Comparison of ENCODE assay signal across 24 cellular contexts in the genomic region with DNA sequence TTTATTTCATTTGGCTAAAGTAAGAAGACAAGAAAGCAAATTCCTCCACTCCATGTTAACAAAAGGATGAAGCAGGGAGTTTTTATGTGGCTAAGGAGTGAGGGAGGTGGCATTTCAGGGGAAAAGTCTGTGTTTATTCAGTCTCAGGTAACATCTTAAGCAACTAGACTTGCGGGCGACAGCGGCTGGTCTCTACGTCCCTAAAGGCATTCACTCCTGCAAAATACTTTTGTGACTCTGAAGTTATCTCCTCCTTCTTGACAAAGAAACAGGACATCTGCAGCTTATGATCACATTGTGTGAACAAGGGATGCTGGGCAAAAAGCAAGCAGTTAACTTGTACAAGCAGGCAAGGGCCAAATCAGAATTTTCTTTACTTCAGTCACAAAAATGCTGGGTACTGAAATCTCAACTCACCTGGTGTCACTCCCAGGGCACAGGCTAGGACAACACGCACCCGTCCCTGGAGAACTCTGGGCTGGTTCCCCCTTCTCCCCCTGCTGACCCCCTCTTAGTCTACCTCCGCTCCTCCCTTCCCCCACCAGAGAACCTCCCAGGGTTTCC. TPM values are rescaled to one million over a fixed set of nuclear protein-coding genes. Genes with fewer than 3 reads are reported as not detected.
A peak's percentile ranks its signal among the peaks of the same experiment; 100 is the strongest.
DNase-seq lines count a peak whose midpoint lies in the region; ATAC-seq and TF ChIP-seq lines count a peak whose summit lies in the region.
"Had no signal": no experiment of that assay in that cellular context is flagged by ENCODE, and none has a peak within 500 bp of the region (broad histone marks: within the 10 kb centered on the region; RNA-seq: fewer than 3 reads in every experiment).

No MANE protein-coding gene starts in this region.

- H3K4me3 ChIP-seq in DOHH2 (ENCODE audit: low read length): peak overlapping the region; percentile 4
- no peak overlapping the region for H3K4me3 ChIP-seq in neuronal stem cell (ENCODE audit: low read length in 2 of 2)
- H3K4me3 ChIP-seq: breast epithelium, esophagus muscularis mucosa, sigmoid colon, SK-N-MC had no signal

- H3K27me3 ChIP-seq in DOHH2 (ENCODE audit: control insufficient read depth, low read length) (no peaks in the 10 kb centered on the region), neuronal stem cell (ENCODE audit: control insufficient read depth in 3 of 3, insufficient read depth in 3 of 3, low read depth in 1 of 3, low read length in 3 of 3) (peaks cover 0 to 3% (median 0%) of the 10 kb centered on the region in 3 experiments)
- H3K27me3 ChIP-seq: breast epithelium, sigmoid colon had no signal

- no peaks in the 10 kb centered on the region for H3K36me3 ChIP-seq in DOHH2 (ENCODE audit: control insufficient read depth, low read length)
- no peaks in the 10 kb centered on the region for H3K36me3 ChIP-seq in neuronal stem cell (replicated peaks in 1 of 2; ENCODE audit: control insufficient read depth in 2 of 2, insufficient read depth in 2 of 2, low read length in 2 of 2)
- H3K36me3 ChIP-seq: breast epithelium, esophagus muscularis mucosa, sigmoid colon had no signal

- peaks cover 100% of the 10 kb centered on the region for H3K4me1 ChIP-seq in DOHH2 (ENCODE audit: control insufficient read depth, low read length)
- peaks cover 0 to 5% of the 10 kb centered on the region in 2 donors for H3K4me1 ChIP-seq in neuronal stem cell (ENCODE audit: control insufficient read depth in 2 of 2, insufficient read depth in 1 of 2, low read depth in 1 of 2, low read length in 2 of 2)
- H3K4me1 ChIP-seq: breast epithelium, sigmoid colon had no signal

- no peak overlapping the region for H2BK15ac ChIP-seq in neuronal stem cell (ENCODE audit: low read length)

- no peak overlapping the region for H4K91ac ChIP-seq in neuronal stem cell (ENCODE audit: low read depth, low read length, poor library complexity)

- H3K79me2 ChIP-seq in DOHH2 (ENCODE audit: control insufficient read depth, low read length): peaks cover 7% of the 10 kb centered on the region

- peaks cover 14 to 33% of the 10 kb centered on the region in 2 donors for H3K4me1 Mint-ChIP-seq in effector memory CD8-positive, alpha-beta T cell (ENCODE audit: low read depth in 2 of 2)

- H3K23ac ChIP-seq in neuronal stem cell (ENCODE audit: low read depth, low read length, poor library complexity): peak overlapping the region; percentile 94

- no peak overlapping the region for H3K4ac ChIP-seq in neuronal stem cell (ENCODE audit: low read length)

- no peaks in the 10 kb centered on the region for H3K79me1 ChIP-seq in neuronal stem cell (ENCODE audit: low read depth, low read length)

- DNase-seq in NAMALWA (ENCODE audit: low spot score): peak; percentile 41
- no peak for DNase-seq in effector memory CD8-positive, alpha-beta T cell
- DNase-seq in neuronal stem cell (ENCODE audit: low spot score): no peak
- DNase-seq in NCI-H510A (lab: John Stamatoyannopoulos, UW): no peak
- DNase-seq in DMS 273 (lab: John Stamatoyannopoulos, UW; ENCODE audit: unreplicated experiment): no peak
- no peak for DNase-seq in NCI-H1436 treated with DMSO at 0.1 percent for 48 hours (lab: John Stamatoyannopoulos, UW)
- DNase-seq: activated CD4-positive, alpha-beta T cell treated with anti-CD3 and anti-CD28 coated beads, Interleukin-2, amount 10 ng/mL, durations not matched to agents 24 days and 14 days; activated naive CD4-positive, alpha-beta T cell treated with anti-CD3 and anti-CD28 coated beads, Interleukin-2, amount 10 ng/mL, durations not matched to agents 7 days and 5 days; amygdala; COR-L47; effector memory CD4-positive, alpha-beta T cell; foreskin melanocyte; hippocampal formation; NCI-H1417; NCI-H510A treated with DMSO at 0.1 percent for 48 hours; sigmoid colon; T-helper 17 cell; trophoblast cell had no signal

- no peaks in the 10 kb centered on the region for H4K20me1 ChIP-seq in DOHH2 (ENCODE audit: control insufficient read depth, insufficient read depth, low read depth, low read length)

- no CpG with 5 or more reads among the region's 7 CpGs for WGBS in neuronal stem cell (ENCODE audit: extremely low coverage in 2 of 2, insufficient read length in 2 of 2, insufficient replicate concordance in 1 of 2), 2 donors

- no peak for ATAC-seq in effector memory CD8-positive, alpha-beta T cell (replicated peaks)
- ATAC-seq: HCT116, T-helper 17 cell had no signal

- H3K9me2 ChIP-seq in DOHH2 (replicated peaks; ENCODE audit: control insufficient read depth, low read length): no peaks in the 10 kb centered on the region

- no peaks in the 10 kb centered on the region for H3K27me3 Mint-ChIP-seq in effector memory CD8-positive, alpha-beta T cell
- H3K27me3 Mint-ChIP-seq: activated CD4-positive, alpha-beta T cell treated with anti-CD3 and anti-CD28 coated beads, Interleukin-2, amount 10 ng/mL, durations not matched to agents 24 days and 14 days had no signal

- H3K18ac ChIP-seq in neuronal stem cell (ENCODE audit: low read length): no peak overlapping the region

- no peak overlapping the region for H3K14ac ChIP-seq in neuronal stem cell (ENCODE audit: low read length)

- H2BK120ac ChIP-seq in neuronal stem cell (ENCODE audit: low read depth, low read length): no peak overlapping the region

- no peak overlapping the region for H2AFZ ChIP-seq in neuronal stem cell (ENCODE audit: low read length)

- no peak overlapping the region for H2BK5ac ChIP-seq in neuronal stem cell (ENCODE audit: low read length)

- peak overlapping the region; percentile 45 for H3K4me2 ChIP-seq in DOHH2 (ENCODE audit: low read length)
- H3K4me2 ChIP-seq in neuronal stem cell (ENCODE audit: insufficient read depth, low read length, poor library complexity, severe bottlenecking): no peak overlapping the region

- no peak for TF ChIP-seq CTCF in DOHH2 (IDR thresholded peaks at IDR 0.05; ENCODE audit: low read depth, low read length, poor library complexity, severe bottlenecking)

- H3K27ac ChIP-seq in DOHH2 (ENCODE audit: low read depth, low read length): peak overlapping the region; percentile 98
- no peak overlapping the region for H3K27ac ChIP-seq in neuronal stem cell (replicated peaks; ENCODE audit: low read length)
- H3K27ac ChIP-seq: breast epithelium, esophagus muscularis mucosa, sigmoid colon, SK-N-MC had no signal

- no peak overlapping the region for H4K8ac ChIP-seq in neuronal stem cell (ENCODE audit: low read depth, low read length)

- no peak overlapping the region for H3K4me3 Mint-ChIP-seq in effector memory CD8-positive, alpha-beta T cell
- H3K4me3 Mint-ChIP-seq: activated CD4-positive, alpha-beta T cell treated with anti-CD3 and anti-CD28 coated beads, Interleukin-2, amount 10 ng/mL, durations not matched to agents 24 days and 14 days; activated naive CD4-positive, alpha-beta T cell treated with anti-CD3 and anti-CD28 coated beads, Interleukin-2, amount 10 ng/mL, durations not matched to agents 7 days and 5 days; nephron had no signal

- no peak overlapping the region for H2BK12ac ChIP-seq in neuronal stem cell (ENCODE audit: low read length)

- peak overlapping the region; percentile 73 for H2AK5ac ChIP-seq in neuronal stem cell (ENCODE audit: low read depth, low read length)

- H3K9ac ChIP-seq in neuronal stem cell (ENCODE audit: low read depth, low read length, poor library complexity): no peak overlapping the region

- H3F3A ChIP-seq in DOHH2 (ENCODE audit: control insufficient read depth, insufficient read depth): peaks cover 25% of the 10 kb centered on the region

- peak overlapping the region; percentile 66 to 75 for H3K27ac Mint-ChIP-seq in effector memory CD8-positive, alpha-beta T cell
- H3K27ac Mint-ChIP-seq: activated CD4-positive, alpha-beta T cell treated with anti-CD3 and anti-CD28 coated beads, Interleukin-2, amount 10 ng/mL, durations not matched to agents 24 days and 14 days had no signal

- no peaks in the 10 kb centered on the region for H3K36me3 Mint-ChIP-seq in effector memory CD8-positive, alpha-beta T cell (ENCODE audit: insufficient read depth)
- H3K36me3 Mint-ChIP-seq: activated naive CD4-positive, alpha-beta T cell treated with anti-CD3 and anti-CD28 coated beads, Interleukin-2, amount 10 ng/mL, durations not matched to agents 7 days and 5 days had no signal

- H3K9me3 Mint-ChIP-seq in effector memory CD8-positive, alpha-beta T cell: no peaks in the 10 kb centered on the region
- H3K9me3 Mint-ChIP-seq: activated CD4-positive, alpha-beta T cell treated with anti-CD3 and anti-CD28 coated beads, Interleukin-2, amount 10 ng/mL, durations not matched to agents 24 days and 14 days; activated naive CD4-positive, alpha-beta T cell treated with anti-CD3 and anti-CD28 coated beads, Interleukin-2, amount 10 ng/mL, durations not matched to agents 7 days and 5 days; nephron had no signal

- no peaks in the 10 kb centered on the region for H3K9me3 ChIP-seq in DOHH2 (ENCODE audit: control insufficient read depth, insufficient read depth, low read length)
- no peaks in the 10 kb centered on the region for H3K9me3 ChIP-seq in neuronal stem cell (replicated peaks in 1 of 2; ENCODE audit: control insufficient read depth in 2 of 2, insufficient read depth in 1 of 2, low read depth in 1 of 2, low read length in 2 of 2)
- H3K9me3 ChIP-seq: breast epithelium, esophagus muscularis mucosa, sigmoid colon had no signal

RNA-seq across cellular contexts. Expression of gene IGLL5, which starts 38.3 kb away (rescaled TPM):
- polyA plus RNA-seq in neuronal stem cell (2013, experiment 1 of 2): not detected
- not detected for polyA plus RNA-seq in neuronal stem cell (2013, experiment 2 of 2)
